ENCODE assay signal across 8 cellular contexts in genomic region chr19:38387550-38388309, GRCh38. TPM values are rescaled to one million over a fixed set of nuclear protein-coding genes. Genes with fewer than 3 reads are reported as not detected.
A peak's percentile ranks its signal among the peaks of the same experiment; 100 is the strongest.
DNase-seq lines count a peak whose midpoint lies in the region; ATAC-seq and TF ChIP-seq lines count a peak whose summit lies in the region.

GGN (minus strand) TSS chr19:38388034; CDS start chr19:38387261, 773 bp downstream.

- intact Hi-C loops in esophagus squamous epithelium (cut with DNase I), result no loop called here

- H3K27ac ChIP-seq in esophagus squamous epithelium, result peak within 1 kb of the TSS; percentile 71 to 89 (median 78)
- H3K27ac ChIP-seq in muscle layer of colon (ENCODE audit: low read depth, low read length), result no peak within 1 kb of the TSS

- H3K4me3 ChIP-seq in esophagus squamous epithelium (peak within 1 kb of the TSS; percentile 38 to 69 (median 52)), muscle layer of colon (ENCODE audit: low read depth in 1 of 2, low read length in 2 of 2) (peak within 1 kb of the TSS; percentile 6 to 66)

- peak; percentile 95 for DNase-seq in GM10266 (ENCODE audit: extremely low spot score)
- peak; percentile 98 for DNase-seq in HuH-7.5 (ENCODE audit: low spot score)
- DNase-seq in activated T-cell treated with anti-CD3 and anti-CD28 coated beads, Interleukin-2, amount 50 U/mL, for 48 hours, result peak; percentile 90 to 91
- DNase-seq in esophagus squamous epithelium (lab: John Stamatoyannopoulos, UW), result peak; percentile 35
- DNase-seq in stimulated activated CD8-positive, alpha-beta memory T cell treated with anti-CD3 and anti-CD28 coated beads, Interleukin-4, amount 100 ng/mL, for 24 hours (ENCODE audit: low read depth), result peak; percentile 58

- ATAC-seq in GM21526 (IDR thresholded peaks at IDR 0.05; ENCODE audit: low FRiP score, unreplicated experiment), result no peak

- H3K9me3 ChIP-seq in esophagus squamous epithelium, result no peaks in the 10 kb centered on the region
- no peaks in the 10 kb centered on the region for H3K9me3 ChIP-seq in muscle layer of colon (ENCODE audit: low read length)

- peaks cover 0 to 70% (median 0%) of the 10 kb centered on the region in 4 donors for H3K27me3 ChIP-seq in esophagus squamous epithelium
- peaks cover 21 to 53% of the 10 kb centered on the region in 2 donors for H3K27me3 ChIP-seq in muscle layer of colon (ENCODE audit: control insufficient read depth in 1 of 2, insufficient read depth in 2 of 2, low read length in 2 of 2)

- H3K36me3 ChIP-seq in esophagus squamous epithelium, result peaks cover 0 to 32% (median 10%) of the 10 kb centered on the region in 3 donors
- H3K36me3 ChIP-seq in muscle layer of colon (ENCODE audit: insufficient read depth, low read length), result peaks cover 26% of the 10 kb centered on the region

- peak in 1 of 4 donors; percentile 43 for TF ChIP-seq POLR2A in esophagus squamous epithelium (IDR thresholded peaks at IDR 0.05)

- peaks cover 28 to 57% (median 34%) of the 10 kb centered on the region in 3 donors for H3K4me1 ChIP-seq in esophagus squamous epithelium
- peaks cover 15% of the 10 kb centered on the region for H3K4me1 ChIP-seq in muscle layer of colon (ENCODE audit: insufficient read depth, low read length)

- H3K9ac ChIP-seq in muscle layer of colon (ENCODE audit: low read length), result no peak within 1 kb of the TSS

- 2 to 3% methylated on average over 26 to 36 of the region's 50 CpGs for WGBS in esophagus squamous epithelium, 2 donors

- TF ChIP-seq CTCF in GM10266 (IDR thresholded peaks at IDR 0.05; ENCODE audit: control insufficient read depth, insufficient read depth, low read depth, missing control alignments), result no peak
- TF ChIP-seq CTCF in esophagus squamous epithelium (IDR thresholded peaks at IDR 0.05), result peak in 1 of 6 experiments; percentile 7

TF ChIP-seq in PFSK-1, 5 proteins besides CTCF, POLR2A, EP300 and RAD21:
- TF ChIP-seq REST (IDR thresholded peaks at IDR 0.05; ENCODE audit: insufficient read depth in 1 of 2, low read depth in 2 of 2, low read length in 2 of 2), result no peak
- TF ChIP-seq TAF1 (IDR thresholded peaks at IDR 0.05; ENCODE audit: borderline replicate concordance, insufficient read depth, low read length), result no peak
- peak; percentile 26 for TF ChIP-seq FOXP2 (optimal IDR thresholded peaks at IDR 0.05; ENCODE audit: borderline replicate concordance, extremely low read depth, extremely low read length, insufficient read depth)
- TF ChIP-seq POLR2AphosphoS5 (IDR thresholded peaks at IDR 0.05; ENCODE audit: low read depth, low read length), result peak; percentile 97
- TF ChIP-seq SIN3A (IDR thresholded peaks at IDR 0.05; ENCODE audit: borderline replicate concordance, insufficient read depth, low read length), result peak; percentile 10; the same call in 1 of the 2 replicates
TF ChIP-seq in PFSK-1: peak in this region for 3.

RNA-seq across cellular contexts. Expression of gene GGN, which starts in this region (rescaled TPM):
- 8.6 TPM for polyA plus RNA-seq in PFSK-1 (2012; ENCODE audit: insufficient read length, low read depth)
- under 1 TPM in 1 of 4 donors, not detected in 3; 0.15 TPM for total RNA-seq in esophagus squamous epithelium

Comparison
In these comparisons a context has a peak if more than half of its experiments do, and no peak if none do; other contexts are left out.
1. Peak in DNase-seq, H3K4me3 ChIP-seq and H3K27ac ChIP-seq in esophagus squamous epithelium; RNA of the gene not detected or under 1 TPM.
2. DNase-seq: peak in every context shown above with its lines; median percentile 98 in HuH-7.5; 95 in GM10266; 90 in activated T-cell treated with anti-CD3 and anti-CD28 coated beads, Interleukin-2, amount 50 U/mL, for 48 hours; 58 in stimulated activated CD8-positive, alpha-beta memory T cell treated with anti-CD3 and anti-CD28 coated beads, Interleukin-4, amount 100 ng/mL, for 24 hours; 35 in esophagus squamous epithelium.